Comparison of ENCODE assay signal across 8 cellular contexts in genomic region chr17:57892146-57892819, GRCh38. TPM values are rescaled to one million over a fixed set of nuclear protein-coding genes. Genes with fewer than 3 reads are reported as not detected.
A peak's percentile ranks its signal among the peaks of the same experiment; 100 is the strongest.
DNase-seq lines count a peak whose midpoint lies in the region; ATAC-seq and TF ChIP-seq lines count a peak whose summit lies in the region.

No MANE protein-coding gene starts in this region.

- H3K4me2 ChIP-seq in mesenchymal stem cell (ENCODE audit: low read length, poor library complexity, severe bottlenecking), result no peak overlapping the region

- peaks cover 4% of the 10 kb centered on the region for H3K4me1 ChIP-seq in CD8-positive, alpha-beta T cell (ENCODE audit: insufficient read depth, low read length)
- peaks cover 47% of the 10 kb centered on the region for H3K4me1 ChIP-seq in mesenchymal stem cell (ENCODE audit: control insufficient read depth, insufficient read depth, low read depth, low read length)

- H3K4ac ChIP-seq in mesenchymal stem cell (ENCODE audit: low read depth in 1 of 2, low read length in 2 of 2), result peak overlapping the region; percentile 68 to 93

- H3K4me1 Mint-ChIP-seq in CD8-positive, alpha-beta T cell (ENCODE audit: low read depth), result peaks cover 6% of the 10 kb centered on the region

- H2BK15ac ChIP-seq in mesenchymal stem cell (ENCODE audit: low read depth, poor library complexity, severe bottlenecking), result no peak overlapping the region

- H2AK5ac ChIP-seq in mesenchymal stem cell (ENCODE audit: low read length, severe bottlenecking), result peak overlapping the region; percentile 96

- peak overlapping the region; percentile 97 for H2BK5ac ChIP-seq in mesenchymal stem cell (ENCODE audit: low read depth, low read length, poor library complexity, severe bottlenecking)

- H3K9me3 ChIP-seq in CD8-positive, alpha-beta T cell (ENCODE audit: low read length), result no peaks in the 10 kb centered on the region
- no peaks in the 10 kb centered on the region for H3K9me3 ChIP-seq in mesenchymal stem cell (ENCODE audit: control insufficient read depth, low read length)

- no peak overlapping the region for H3K4me3 Mint-ChIP-seq in CD8-positive, alpha-beta T cell

- H3K9ac ChIP-seq in mesenchymal stem cell (ENCODE audit: low read length), result peak overlapping the region; percentile 86

- H3K18ac ChIP-seq in mesenchymal stem cell (ENCODE audit: low read depth in 1 of 2, low read length in 2 of 2), result peak overlapping the region; percentile 72 to 97

- no peak overlapping the region for H3K4me3 ChIP-seq in CD8-positive, alpha-beta T cell (ENCODE audit: low read depth, low read length)
- H3K4me3 ChIP-seq in mesenchymal stem cell (ENCODE audit: insufficient read depth in 1 of 2, low read depth in 1 of 2, low read length in 2 of 2), result no peak overlapping the region

- no peak overlapping the region for H2AFZ ChIP-seq in mesenchymal stem cell (ENCODE audit: low read depth, low read length)

- no peaks in the 10 kb centered on the region for H3K36me3 Mint-ChIP-seq in CD8-positive, alpha-beta T cell

- ATAC-seq in CD8-positive, alpha-beta T cell, result peak; percentile 98
- ATAC-seq in HG02610 (IDR thresholded peaks at IDR 0.05; ENCODE audit: unreplicated experiment), result peak; percentile 47
- no peak for ATAC-seq in HG03159 (IDR thresholded peaks at IDR 0.05; ENCODE audit: unreplicated experiment)

- H2BK12ac ChIP-seq in mesenchymal stem cell (ENCODE audit: low read length in 2 of 2), result peak overlapping the region; percentile 80 to 90

- H3K27me3 Mint-ChIP-seq in CD8-positive, alpha-beta T cell (ENCODE audit: low read depth), result peaks cover 3% of the 10 kb centered on the region

- no peak overlapping the region for H3K23ac ChIP-seq in mesenchymal stem cell (ENCODE audit: low read length in 2 of 2)

- no peaks in the 10 kb centered on the region for H3K36me3 ChIP-seq in CD8-positive, alpha-beta T cell (ENCODE audit: insufficient read depth, low read length)
- peaks cover 0 to 8% of the 10 kb centered on the region in 2 experiments for H3K36me3 ChIP-seq in mesenchymal stem cell (ENCODE audit: control insufficient read depth in 1 of 2, insufficient read depth in 2 of 2, low read depth in 1 of 2, low read length in 2 of 2)

- 37% methylated on average over 6 of the region's 6 CpGs for WGBS in mesenchymal stem cell

- peak overlapping the region; percentile 76 for H4K8ac ChIP-seq in mesenchymal stem cell (ENCODE audit: low read length)

- no peak overlapping the region for H3K27ac ChIP-seq in CD8-positive, alpha-beta T cell (ENCODE audit: low read depth, low read length)
- peak overlapping the region; percentile 97 for H3K27ac ChIP-seq in mesenchymal stem cell (ENCODE audit: low read length, poor library complexity, severe bottlenecking)

- H3K79me1 ChIP-seq in mesenchymal stem cell (replicated peaks; ENCODE audit: low read length, poor library complexity, severe bottlenecking), result peaks cover 27% of the 10 kb centered on the region

- DNase-seq in CD8-positive, alpha-beta T cell, result peak; percentile 56 to 85 (median 74)
- peak; percentile 93 for DNase-seq in NCI-H82 (lab: John Stamatoyannopoulos, UW)
- DNase-seq in activated CD8-positive, alpha-beta memory T cell treated with anti-CD3 and anti-CD28 coated beads for 4 hours (ENCODE audit: low read depth in 2 of 2), result peak; percentile 53 to 60
- peak; percentile 62 for DNase-seq in effector CD8-positive, alpha-beta T cell (lab: John Stamatoyannopoulos, UW)
- DNase-seq in mesenchymal stem cell, result peak; percentile 93
- peak; percentile 61 to 70 (median 64) for DNase-seq in stimulated activated CD4-positive, alpha-beta T cell treated with anti-CD3 and anti-CD28 coated beads, TNF-alpha, amount 100 ng/mL, for 4 hours (ENCODE audit: low read depth in 3 of 3)

- H3K9me3 Mint-ChIP-seq in CD8-positive, alpha-beta T cell, result no peaks in the 10 kb centered on the region

- CTCF ChIA-PET in CD8-positive, alpha-beta T cell (lab: Charles Lee), result interaction anchor here (0.6 to 9.5 kb wide), 27 partner anchors 8 to 295 kb away, joined by 3 to 144 read pairs (median 4); no protein-coding TSS in a partner anchor

- H3K27me3 ChIP-seq in CD8-positive, alpha-beta T cell (ENCODE audit: insufficient read depth, low read length), result no peaks in the 10 kb centered on the region
- no peaks in the 10 kb centered on the region for H3K27me3 ChIP-seq in mesenchymal stem cell (ENCODE audit: control insufficient read depth in 1 of 2, insufficient read depth in 1 of 2, low read length in 2 of 2)

- POLR2A ChIA-PET in CD8-positive, alpha-beta T cell (lab: Charles Lee), result no interaction called here

- H3K14ac ChIP-seq in mesenchymal stem cell (ENCODE audit: low read length in 2 of 2), result peak overlapping the region in 1 of 2 experiments; percentile 95

- H2BK120ac ChIP-seq in mesenchymal stem cell (ENCODE audit: low read depth, low read length), result peak overlapping the region; percentile 65

- intact Hi-C loops in CD8-positive, alpha-beta T cell (cut with DNase I, micrococcal nuclease), result loop anchor here (1.0 to 10.0 kb wide), 4 partner anchors 103 to 283 kb away; no protein-coding TSS in a partner anchor

- H3K27ac Mint-ChIP-seq in CD8-positive, alpha-beta T cell, result no peak overlapping the region

- TF ChIP-seq CTCF in CD8-positive, alpha-beta T cell (IDR thresholded peaks at IDR 0.05), result peak; percentile 75

- peak overlapping the region; percentile 97 for H4K91ac ChIP-seq in mesenchymal stem cell (ENCODE audit: low read length)

RNA-seq across cellular contexts. Expression of gene MRPS23, which starts 42.4 kb away (rescaled TPM):
- total RNA-seq in CD8-positive, alpha-beta T cell, result 10 to 100 TPM; 16.2 to 17.2 TPM
- polyA plus RNA-seq in mesenchymal stem cell (2013, experiment 1 of 2), result 23.0 TPM
- 21.0 TPM for polyA plus RNA-seq in mesenchymal stem cell (2013, experiment 2 of 2)
